9 cellular contexts compared by ENCODE assay signal in genomic region chr17:27296427-27296979, GRCh38. TPM values are rescaled to one million over a fixed set of nuclear protein-coding genes. Genes with fewer than 3 reads are reported as not detected.
DNase-seq lines count a peak whose midpoint lies in the region; ATAC-seq and TF ChIP-seq lines count a peak whose summit lies in the region.
"Had no signal": no experiment of that assay in that cellular context is flagged by ENCODE, and none has a peak within 500 bp of the region (broad histone marks: within the 10 kb centered on the region; RNA-seq: fewer than 3 reads in every experiment).

No MANE protein-coding gene starts in this region.

- peak overlapping the region; percentile 98 for H3K4me3 Mint-ChIP-seq in activated naive CD4-positive, alpha-beta T cell treated with anti-CD3 and anti-CD28 coated beads, Interleukin-2, amount 50 U/mL, for 24 hours
- peak overlapping the region; percentile 97 for H3K4me3 Mint-ChIP-seq in activated naive CD8-positive, alpha-beta T cell treated with anti-CD3 and anti-CD28 coated beads, Interleukin-2, amount 50 U/mL, for 24 hours

- H3K27ac Mint-ChIP-seq in activated naive CD4-positive, alpha-beta T cell treated with anti-CD3 and anti-CD28 coated beads, Interleukin-2, amount 50 U/mL, for 24 hours, result no peak overlapping the region
- peak overlapping the region; percentile 98 for H3K27ac Mint-ChIP-seq in activated naive CD8-positive, alpha-beta T cell treated with anti-CD3 and anti-CD28 coated beads, Interleukin-2, amount 50 U/mL, for 24 hours

- H3K4me1 ChIP-seq in left lung (peaks cover 28 to 61% of the 10 kb centered on the region in 2 donors), upper lobe of right lung (peaks cover 54% of the 10 kb centered on the region)

- no peak for ATAC-seq in activated naive CD8-positive, alpha-beta T cell treated with anti-CD3 and anti-CD28 coated beads, Interleukin-2, amount 50 U/mL, for 24 hours
- ATAC-seq in left lung (no peak), upper lobe of right lung (no peak)

- H3K9me3 Mint-ChIP-seq in activated naive CD4-positive, alpha-beta T cell treated with anti-CD3 and anti-CD28 coated beads, Interleukin-2, amount 50 U/mL, for 24 hours, result no peaks in the 10 kb centered on the region
- no peaks in the 10 kb centered on the region for H3K9me3 Mint-ChIP-seq in activated naive CD8-positive, alpha-beta T cell treated with anti-CD3 and anti-CD28 coated beads, Interleukin-2, amount 50 U/mL, for 24 hours

- H3K4me3 ChIP-seq in left lung (peak overlapping the region; percentile 73 to 95), upper lobe of right lung (peak overlapping the region; percentile 73)

- no peak for TF ChIP-seq CTCF in left lung (IDR thresholded peaks at IDR 0.05)
- TF ChIP-seq CTCF in upper lobe of right lung (IDR thresholded peaks at IDR 0.05), result no peak

- peak overlapping the region; percentile 100 for H3K27ac ChIP-seq in left lung
- H3K27ac ChIP-seq in upper lobe of right lung, result peak overlapping the region; percentile 99

- H3K9me3 ChIP-seq in left lung (no peaks in the 10 kb centered on the region), upper lobe of right lung (no peaks in the 10 kb centered on the region)

- no peaks in the 10 kb centered on the region for H3K36me3 Mint-ChIP-seq in activated naive CD4-positive, alpha-beta T cell treated with anti-CD3 and anti-CD28 coated beads, Interleukin-2, amount 50 U/mL, for 24 hours
- H3K36me3 Mint-ChIP-seq in activated naive CD8-positive, alpha-beta T cell treated with anti-CD3 and anti-CD28 coated beads, Interleukin-2, amount 50 U/mL, for 24 hours (ENCODE audit: low read depth), result peaks cover 2% of the 10 kb centered on the region

- peaks cover 0 to 13% of the 10 kb centered on the region in 2 donors for H3K36me3 ChIP-seq in left lung
- peaks cover under 1% of the 10 kb centered on the region for H3K36me3 ChIP-seq in upper lobe of right lung

- no peaks in the 10 kb centered on the region for H3K27me3 ChIP-seq in left lung
- no peaks in the 10 kb centered on the region for H3K27me3 ChIP-seq in upper lobe of right lung

- no peaks in the 10 kb centered on the region for H3K27me3 Mint-ChIP-seq in activated naive CD4-positive, alpha-beta T cell treated with anti-CD3 and anti-CD28 coated beads, Interleukin-2, amount 50 U/mL, for 24 hours
- H3K27me3 Mint-ChIP-seq in activated naive CD8-positive, alpha-beta T cell treated with anti-CD3 and anti-CD28 coated beads, Interleukin-2, amount 50 U/mL, for 24 hours, result no peaks in the 10 kb centered on the region

- intact Hi-C loops in left lung (cut with DNase I) (no loop called here), upper lobe of right lung (cut with DNase I) (no loop called here)

- DNase-seq in activated naive CD4-positive, alpha-beta T cell treated with Interleukin-2 at 50 U/mL for 16 hours, result no peak
- no peak for DNase-seq in activated naive CD8-positive, alpha-beta T cell treated with anti-CD3 and anti-CD28 coated beads, Interleukin-2, amount 50 U/mL, for 24 hours
- no peak for DNase-seq in left lung
- no peak for DNase-seq in upper lobe of right lung
- no peak for DNase-seq in OCI-M2 (lab: John Stamatoyannopoulos, UW; ENCODE audit: unreplicated experiment)
- no peak for DNase-seq in stimulated activated naive CD4-positive, alpha-beta T cell treated with Interleukin-2 at 50 U/mL for 16 hours (lab: John Stamatoyannopoulos, UW)
- DNase-seq in nucleus accumbens (lab: John Stamatoyannopoulos, UW), result no peak
- DNase-seq: GF-D8 had no signal

- peaks cover 60% of the 10 kb centered on the region for H3K4me1 Mint-ChIP-seq in activated naive CD4-positive, alpha-beta T cell treated with anti-CD3 and anti-CD28 coated beads, Interleukin-2, amount 50 U/mL, for 24 hours
- peaks cover 63% of the 10 kb centered on the region for H3K4me1 Mint-ChIP-seq in activated naive CD8-positive, alpha-beta T cell treated with anti-CD3 and anti-CD28 coated beads, Interleukin-2, amount 50 U/mL, for 24 hours

RNA-seq across cellular contexts. Expression of gene WSB1, which starts 2.6 kb away (rescaled TPM):
- 100 to 1,000 TPM; 264 to 294 TPM for total RNA-seq in left lung
- total RNA-seq in upper lobe of right lung, result 360 TPM
